ENCODE assay signal across 10 cellular contexts in genomic region chr3:39407773-39408492, GRCh38. TPM values are rescaled to one million over a fixed set of nuclear protein-coding genes. Genes with fewer than 3 reads are reported as not detected.
DNase-seq lines count a peak whose midpoint lies in the region; ATAC-seq lines count a peak whose summit lies in the region.
"Had no signal": no experiment of that assay in that cellular context is flagged by ENCODE, and none has a peak within 500 bp of the region (broad histone marks: within the 10 kb centered on the region; RNA-seq: fewer than 3 reads in every experiment).

No MANE protein-coding gene starts in this region.

- H3K36me3 ChIP-seq in H7 (replicated peaks; ENCODE audit: control insufficient read depth, insufficient read depth, low read length), result peaks cover 37% of the 10 kb centered on the region

- H3K36me3 Mint-ChIP-seq in T-helper 17 cell (ENCODE audit: low read depth), result peaks cover 14% of the 10 kb centered on the region

- peaks cover 38% of the 10 kb centered on the region for H3K4me1 Mint-ChIP-seq in T-helper 17 cell

- H3K27me3 ChIP-seq in H7 (ENCODE audit: control insufficient read depth, insufficient read depth, low read length), result no peaks in the 10 kb centered on the region
- H3K27me3 ChIP-seq: tibial artery had no signal

- DNase-seq in H7, result no peak
- no peak for DNase-seq in T-helper 17 cell
- peak; percentile 57 for DNase-seq in fibroblast of peridontal ligament (ENCODE audit: extremely low read depth)
- no peak for DNase-seq in skeletal muscle cell (ENCODE audit: low read depth)
- no peak for DNase-seq in cerebellar cortex (ENCODE audit: low spot score)
- DNase-seq in HUDEP-2 (lab: John Stamatoyannopoulos, UW; ENCODE audit: unreplicated experiment in 76 of 76), result no peak
- no peak for DNase-seq in stimulated activated CD4-positive, alpha-beta T cell treated with anti-CD3 and anti-CD28 coated beads, Interleukin-15, amount 100 ng/mL, for 24 hours
- DNase-seq in epidermal melanocyte (ENCODE audit: insufficient read length, low spot score), result no peak
- DNase-seq: RPMI8226, tibial artery had no signal

- no peaks in the 10 kb centered on the region for H3K27me3 Mint-ChIP-seq in T-helper 17 cell

- ATAC-seq in T-helper 17 cell, result no peak

- peak overlapping the region; percentile 98 for H3K27ac Mint-ChIP-seq in T-helper 17 cell

- H3K4me3 ChIP-seq in H7 (ENCODE audit: insufficient read depth, low read depth, low read length), result peak overlapping the region; percentile 72; the same call in 1 of the 2 replicates
- peak overlapping the region; percentile 88 for H3K4me3 ChIP-seq in skeletal muscle cell (ENCODE audit: low read depth, low read length)

- H3K9me3 ChIP-seq in T-helper 17 cell (ENCODE audit: control insufficient read depth, low read length, poor library complexity, severe bottlenecking), result no peaks in the 10 kb centered on the region
- H3K9me3 ChIP-seq: tibial artery had no signal

- H3K4me3 Mint-ChIP-seq in T-helper 17 cell, result peak overlapping the region; percentile 98

RNA-seq across cellular contexts. Expression of gene RPSA, which starts 1.4 kb away (rescaled TPM):
- 3,033 and 3,141 TPM in 2 replicates for total RNA-seq in H7 (2014; rRNA removed; shearing (Covaris generic))
- total RNA-seq in T-helper 17 cell, result 1,000 to 10,000 TPM; 1,939 to 2,030 TPM

RNA-seq across cellular contexts. Expression of gene SLC25A38, which starts 24.8 kb away (rescaled TPM):
- 45.1 and 50.7 TPM in 2 replicates for total RNA-seq in H7 (2014; rRNA removed; shearing (Covaris generic))
- total RNA-seq in T-helper 17 cell, result 10 to 100 TPM; 39.9 to 55.4 TPM

RNA-seq across cellular contexts. Expression of gene MOBP, which starts 59.5 kb away (rescaled TPM):
- 0.48 and 1.0 TPM in 2 replicates for total RNA-seq in H7 (2014; rRNA removed; shearing (Covaris generic))
- not detected for total RNA-seq in T-helper 17 cell
